In the genomic region with DNA sequence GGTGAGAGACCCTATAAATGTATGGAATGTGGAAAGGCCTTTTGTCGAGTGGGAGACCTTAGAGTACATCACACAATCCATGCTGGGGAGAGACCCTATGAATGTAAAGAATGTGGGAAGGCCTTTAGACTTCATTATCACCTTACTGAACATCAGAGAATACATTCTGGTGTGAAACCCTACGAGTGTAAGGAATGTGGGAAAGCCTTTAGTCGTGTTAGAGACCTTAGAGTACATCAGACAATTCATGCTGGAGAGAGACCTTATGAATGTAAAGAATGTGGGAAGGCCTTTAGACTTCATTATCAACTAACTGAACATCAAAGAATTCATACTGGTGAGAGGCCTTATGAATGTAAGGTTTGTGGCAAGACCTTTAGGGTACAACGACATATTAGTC, we compare ENCODE assay signal across 2 cellular contexts.
TF ChIP-seq lines count a peak whose summit lies in the region.

No MANE protein-coding gene starts in this region.

TF ChIP-seq in HEK293, 187 proteins besides CTCF, POLR2A, EP300 and RAD21:
- TF ChIP-seq ZNF274 (IDR thresholded peaks at IDR 0.05; ENCODE audit: low read length) (peak; percentile 62), ZNF274 (tag by site-specific recombination; IDR thresholded peaks at IDR 0.05; ENCODE audit: borderline replicate concordance) (peak; percentile 79), SP3 (tag by site-specific recombination; IDR thresholded peaks at IDR 0.05) (no peak)

TF ChIP-seq in H1, 55 proteins besides CTCF, POLR2A, EP300 and RAD21:
- TF ChIP-seq BACH1 (IDR thresholded peaks at IDR 0.05; ENCODE audit: low read length) (no peak), ZNF274 (IDR thresholded peaks at IDR 0.05; ENCODE audit: borderline replicate concordance, extremely low read depth, low read length) (peak; percentile 50; the same call in 1 of the 2 replicates)
